ENCODE assay signal across 25 cellular contexts in genomic region chrY:7040659-7041058, GRCh38.
"Had no signal": no experiment of that assay in that cellular context is flagged by ENCODE, and none has a peak within 500 bp of the region (broad histone marks: within the 10 kb centered on the region; RNA-seq: fewer than 3 reads in every experiment).

No MANE protein-coding gene starts in this region.

- H3K36me3 ChIP-seq: gastrocnemius medialis, heart left ventricle, left lung, ovary, sigmoid colon, spleen, stomach, thyroid gland, vagina had no signal

- H3K9me3 ChIP-seq: gastrocnemius medialis, heart left ventricle, left lung, ovary, psoas muscle, sigmoid colon, spleen, stomach, thyroid gland, vagina had no signal

- H3K27ac ChIP-seq: epithelial cell of prostate, gastrocnemius medialis, heart left ventricle, hepatocyte, left lung, ovary, psoas muscle, sigmoid colon, spleen, stomach, thyroid gland, vagina had no signal

- H3K4me3 Mint-ChIP-seq: endodermal cell; naive thymus-derived CD8-positive, alpha-beta T cell had no signal

- H3K27me3 ChIP-seq: gastrocnemius medialis, heart left ventricle, hepatocyte, left lung, ovary, sigmoid colon, spleen, stomach, thyroid gland, vagina had no signal

- H3K4me3 ChIP-seq: gastrocnemius medialis, heart left ventricle, hepatocyte, left lung, ovary, psoas muscle, sigmoid colon, spleen, stomach, thyroid gland, vagina had no signal

- H3K27ac Mint-ChIP-seq: endodermal cell; naive thymus-derived CD8-positive, alpha-beta T cell had no signal

- H3K36me3 Mint-ChIP-seq: naive thymus-derived CD8-positive, alpha-beta T cell had no signal

- H3K4me1 ChIP-seq: gastrocnemius medialis, heart left ventricle, left lung, psoas muscle, sigmoid colon, spleen, stomach, thyroid gland, vagina had no signal

- ATAC-seq: esophagus mucosa; gastrocnemius medialis; heart left ventricle; left lung; naive thymus-derived CD8-positive, alpha-beta T cell; psoas muscle; right cardiac atrium had no signal

- DNase-seq: cortex of kidney; endodermal cell; foreskin fibroblast; gastrocnemius medialis; heart left ventricle; kidney; left lung; mesendoderm; midbrain; naive thymus-derived CD8-positive, alpha-beta T cell; occipital lobe; ovary; posterior cingulate gyrus; psoas muscle; right cardiac atrium; sigmoid colon; spleen; stimulated activated naive CD4-positive, alpha-beta T cell treated with Interleukin-2 at 50 U/mL for 16 hours; stomach; thyroid gland; trophoblast cell had no signal

- H3K4me1 Mint-ChIP-seq: endodermal cell had no signal

- H3K9me3 Mint-ChIP-seq: endodermal cell; naive thymus-derived CD8-positive, alpha-beta T cell had no signal
